8 cellular contexts compared by ENCODE assay signal in genomic region chr19:54114340-54114826, GRCh38. TPM values are rescaled to one million over a fixed set of nuclear protein-coding genes. Genes with fewer than 3 reads are reported as not detected.
DNase-seq lines count a peak whose midpoint lies in the region; ATAC-seq and TF ChIP-seq lines count a peak whose summit lies in the region.

No MANE protein-coding gene starts in this region.

- intact Hi-C loops in activated CD4-positive, alpha-beta T cell treated with anti-CD3 and anti-CD28 coated beads for 36 hours (cut with DNase I, micrococcal nuclease) = loop anchor here in 1 of 2 experiments (2.0 kb wide), 1 partner anchor 44 kb away; the partner anchor contains the start of gene LENG1
- intact Hi-C loops in Panc1 (cut with micrococcal nuclease; ENCODE audit: unreplicated experiment) = no loop called here
- intact Hi-C loops in heart right ventricle (cut with DNase I) = loop anchor here in 2 of 10 donors (2.0 to 10.0 kb wide), 2 partner anchors 22 to 250 kb away; partner anchors contain the start of genes CNOT3 (in 1 of the 2) and MYADM (in 1 of the 2)
- intact Hi-C loops in posterior cingulate gyrus (cut with DNase I) = no loop called here

- DNase-seq in activated CD4-positive, alpha-beta T cell treated with anti-CD3 and anti-CD28 coated beads for 36 hours = peak; percentile 76
- no peak for DNase-seq in activated CD4-positive, alpha-beta T cell treated with anti-CD3 and anti-CD28 coated beads for 1 hour
- DNase-seq in Panc1 (ENCODE audit: low read depth, low spot score) = no peak
- peak; percentile 71 for DNase-seq in activated naive CD8-positive, alpha-beta T cell treated with anti-CD3 and anti-CD28 coated beads, Interleukin-2, amount 10 ng/mL, durations not matched to agents 7 days and 5 days
- DNase-seq in heart right ventricle = peak; percentile 34 to 54
- DNase-seq in posterior cingulate gyrus = peak in 8 of 10 donors; percentile 33 to 94 (median 48)
- DNase-seq in NCI-H1417 treated with DMSO at 0.1 percent for 48 hours (lab: John Stamatoyannopoulos, UW) = no peak
- no peak for DNase-seq in omental fat pad (ENCODE audit: low spot score)

- no peak for TF ChIP-seq CTCF in Panc1 (IDR thresholded peaks at IDR 0.05)
- no peak for TF ChIP-seq CTCF in heart right ventricle (IDR thresholded peaks at IDR 0.05)
- TF ChIP-seq CTCF in omental fat pad (IDR thresholded peaks at IDR 0.05) = no peak

- CTCF ChIA-PET in activated CD4-positive, alpha-beta T cell treated with anti-CD3 and anti-CD28 coated beads for 36 hours (lab: Charles Lee) = interaction anchor here (0.6 to 1.4 kb wide), 3 partner anchors 12 to 1347 kb away, joined by 4 read pairs; partner anchors contain the start of genes CNOT3 and NDUFA3
- CTCF ChIA-PET in Panc1 (lab: Charles Lee) = no interaction called here

- no peaks in the 10 kb centered on the region for H3K9me3 Mint-ChIP-seq in activated CD4-positive, alpha-beta T cell treated with anti-CD3 and anti-CD28 coated beads for 36 hours (ENCODE audit: low read depth)
- no peaks in the 10 kb centered on the region for H3K9me3 Mint-ChIP-seq in activated naive CD8-positive, alpha-beta T cell treated with anti-CD3 and anti-CD28 coated beads, Interleukin-2, amount 10 ng/mL, durations not matched to agents 7 days and 5 days

- H3K9me3 ChIP-seq in Panc1 (ENCODE audit: control insufficient read depth, insufficient read depth, low read depth, low read length) (no peaks in the 10 kb centered on the region), heart right ventricle (no peaks in the 10 kb centered on the region)

- POLR2A ChIA-PET in activated CD4-positive, alpha-beta T cell treated with anti-CD3 and anti-CD28 coated beads for 36 hours (lab: Charles Lee) = interaction anchor here (1.0 to 3.5 kb wide), 5 partner anchors 11 to 349 kb away, joined by 3 to 32 read pairs (median 9); partner anchors contain the start of genes CNOT3, LENG9, MBOAT7 and NDUFA3
- POLR2A ChIA-PET in Panc1 (lab: Charles Lee) = interaction anchor here (1.5 to 2.0 kb wide), 2 partner anchors 9 to 22 kb away, joined by 5 to 9 read pairs; no protein-coding TSS in a partner anchor
- POLR2A ChIA-PET in activated naive CD8-positive, alpha-beta T cell treated with anti-CD3 and anti-CD28 coated beads, Interleukin-2, amount 10 ng/mL, durations not matched to agents 7 days and 5 days (lab: Charles Lee) = interaction anchor here (0.6 to 3.0 kb wide), 14 partner anchors 10 to 347 kb away, joined by 3 to 38 read pairs (median 6); partner anchors contain the start of genes CNOT3, LENG1, MBOAT7 and NDUFA3

- H3K4me1 ChIP-seq in Panc1 (ENCODE audit: control insufficient read depth, insufficient read depth, low read length) (peaks cover 15% of the 10 kb centered on the region; the same call in 1 of the 2 replicates), heart right ventricle (peaks cover 10 to 30% (median 26%) of the 10 kb centered on the region in 9 donors)

- peak overlapping the region; percentile 83 for H3K4me3 Mint-ChIP-seq in activated CD4-positive, alpha-beta T cell treated with anti-CD3 and anti-CD28 coated beads for 36 hours
- H3K4me3 Mint-ChIP-seq in activated naive CD8-positive, alpha-beta T cell treated with anti-CD3 and anti-CD28 coated beads, Interleukin-2, amount 10 ng/mL, durations not matched to agents 7 days and 5 days = peak overlapping the region; percentile 95

- H3K36me3 Mint-ChIP-seq in activated CD4-positive, alpha-beta T cell treated with anti-CD3 and anti-CD28 coated beads for 36 hours (ENCODE audit: low read depth) = peaks cover 42% of the 10 kb centered on the region
- peaks cover 18% of the 10 kb centered on the region for H3K36me3 Mint-ChIP-seq in activated naive CD8-positive, alpha-beta T cell treated with anti-CD3 and anti-CD28 coated beads, Interleukin-2, amount 10 ng/mL, durations not matched to agents 7 days and 5 days

- in situ Hi-C loops in Panc1 (cut with HindIII; ENCODE audit: low pct_unique_long_range_greater_than_20kb, low sequenced_read_pairs) = no loop called here

- H3K27ac Mint-ChIP-seq in activated CD4-positive, alpha-beta T cell treated with anti-CD3 and anti-CD28 coated beads for 36 hours = peak overlapping the region; percentile 96
- H3K27ac Mint-ChIP-seq in activated naive CD8-positive, alpha-beta T cell treated with anti-CD3 and anti-CD28 coated beads, Interleukin-2, amount 10 ng/mL, durations not matched to agents 7 days and 5 days = peak overlapping the region; percentile 91

- 18 to 24% methylated on average over 24 of the region's 24 CpGs for WGBS in heart right ventricle, 2 donors

- H3K36me3 ChIP-seq in Panc1 (ENCODE audit: control insufficient read depth, insufficient read depth, low read length) (no peaks in the 10 kb centered on the region; the same call in 1 of the 2 replicates), heart right ventricle (peaks cover 0 to 48% (median 24%) of the 10 kb centered on the region in 9 donors)

- peak overlapping the region; percentile 51 to 75 for H3K4me3 ChIP-seq in Panc1 (ENCODE audit: low read depth in 2 of 2, low read length in 2 of 2)
- peak overlapping the region; percentile 62 to 95 (median 74) for H3K4me3 ChIP-seq in heart right ventricle

- H3K27me3 Mint-ChIP-seq in activated CD4-positive, alpha-beta T cell treated with anti-CD3 and anti-CD28 coated beads for 36 hours = no peaks in the 10 kb centered on the region
- H3K27me3 Mint-ChIP-seq in activated naive CD8-positive, alpha-beta T cell treated with anti-CD3 and anti-CD28 coated beads, Interleukin-2, amount 10 ng/mL, durations not matched to agents 7 days and 5 days = no peaks in the 10 kb centered on the region

- BruUV-seq in Panc1 (replicated peaks; lab: Mats Ljungman, UMichigan) = no TSS peak

- H3K27me3 ChIP-seq in Panc1 (ENCODE audit: control insufficient read depth, insufficient read depth, low read length) = no peaks in the 10 kb centered on the region
- no peaks in the 10 kb centered on the region for H3K27me3 ChIP-seq in heart right ventricle

- H3K27ac ChIP-seq in Panc1 (ENCODE audit: low read length) (peak overlapping the region; percentile 93), heart right ventricle (peak overlapping the region in 9 of 10 donors; percentile 83 to 96 (median 93))

- H3K4me1 Mint-ChIP-seq in activated CD4-positive, alpha-beta T cell treated with anti-CD3 and anti-CD28 coated beads for 36 hours = peaks cover 25% of the 10 kb centered on the region
- peaks cover 28% of the 10 kb centered on the region for H3K4me1 Mint-ChIP-seq in activated naive CD8-positive, alpha-beta T cell treated with anti-CD3 and anti-CD28 coated beads, Interleukin-2, amount 10 ng/mL, durations not matched to agents 7 days and 5 days

- peak; percentile 55 for ATAC-seq in activated CD4-positive, alpha-beta T cell treated with anti-CD3 and anti-CD28 coated beads for 36 hours
- ATAC-seq in Panc1 (peak; percentile 35), heart right ventricle (peak; percentile 25 to 64 (median 50)), omental fat pad (ENCODE audit: low FRiP score) (no peak)
- peak; percentile 65 for ATAC-seq in activated naive CD8-positive, alpha-beta T cell treated with anti-CD3 and anti-CD28 coated beads, Interleukin-2, amount 10 ng/mL, durations not matched to agents 7 days and 5 days (ENCODE audit: low read depth)

RNA-seq across cellular contexts. Expression of gene TFPT, which starts 1.1 kb away (rescaled TPM):
- total RNA-seq in activated CD4-positive, alpha-beta T cell treated with anti-CD3 and anti-CD28 coated beads for 36 hours = 10 to 100 TPM; 28.5 to 39.3 TPM
- total RNA-seq in Panc1 (2021; ENCODE audit: unreplicated experiment) = 45.4 TPM
- 73.2 TPM for polyA plus RNA-seq in Panc1 (2012; ENCODE audit: insufficient read length)
- 10 to 100 TPM; 37.9 to 43.3 TPM for total RNA-seq in activated naive CD8-positive, alpha-beta T cell treated with anti-CD3 and anti-CD28 coated beads, Interleukin-2, amount 10 ng/mL, durations not matched to agents 7 days and 5 days
- total RNA-seq in heart right ventricle = 10 to 100 TPM; 11.0 to 16.8 (median 12.9) TPM
- 10 to 100 TPM; 26.0 to 33.8 TPM for polyA plus RNA-seq in heart right ventricle
- total RNA-seq in omental fat pad = 10 to 100 TPM in 3 of 4 donors, 1 to 10 TPM in 1; 9.7 to 19.9 (median 15.6) TPM

RNA-seq across cellular contexts. Expression of gene PRPF31, which starts 1.2 kb away (rescaled TPM):
- 100 to 1,000 TPM in 1 of 2 experiments, 10 to 100 TPM in 1; 85.5 to 115 TPM for total RNA-seq in activated CD4-positive, alpha-beta T cell treated with anti-CD3 and anti-CD28 coated beads for 36 hours
- total RNA-seq in Panc1 (2021; ENCODE audit: unreplicated experiment) = 117 TPM
- polyA plus RNA-seq in Panc1 (2012; ENCODE audit: insufficient read length) = 159 TPM
- total RNA-seq in activated naive CD8-positive, alpha-beta T cell treated with anti-CD3 and anti-CD28 coated beads, Interleukin-2, amount 10 ng/mL, durations not matched to agents 7 days and 5 days = 10 to 100 TPM; 66.3 to 69.3 TPM
- total RNA-seq in heart right ventricle = 10 to 100 TPM; 35.9 to 46.4 (median 43.0) TPM
- 10 to 100 TPM; 52.1 to 52.8 TPM for polyA plus RNA-seq in heart right ventricle
- total RNA-seq in omental fat pad = 10 to 100 TPM; 33.8 to 50.1 (median 39.7) TPM

RNA-seq across cellular contexts. Expression of gene NDUFA3, which starts 11.7 kb away (rescaled TPM):
- 100 to 1,000 TPM in 1 of 2 experiments, 10 to 100 TPM in 1; 99.9 to 158 TPM for total RNA-seq in activated CD4-positive, alpha-beta T cell treated with anti-CD3 and anti-CD28 coated beads for 36 hours
- total RNA-seq in Panc1 (2021; ENCODE audit: unreplicated experiment) (211 TPM), heart right ventricle (100 to 1,000 TPM; 239 to 518 (median 360) TPM), omental fat pad (10 to 100 TPM in 3 of 4 donors, 1 to 10 TPM in 1; 7.1 to 33.0 (median 28.6) TPM)
- 524 TPM for polyA plus RNA-seq in Panc1 (2012; ENCODE audit: insufficient read length)
- 100 to 1,000 TPM; 134 to 135 TPM for total RNA-seq in activated naive CD8-positive, alpha-beta T cell treated with anti-CD3 and anti-CD28 coated beads, Interleukin-2, amount 10 ng/mL, durations not matched to agents 7 days and 5 days
- 1,000 to 10,000 TPM in 1 of 2 donors, 100 to 1,000 TPM in 1; 335 to 3,395 TPM for polyA plus RNA-seq in heart right ventricle

RNA-seq across cellular contexts. Expression of gene OSCAR, which starts 13.8 kb away (rescaled TPM):
- under 1 TPM; 0.67 to 0.71 TPM for total RNA-seq in activated CD4-positive, alpha-beta T cell treated with anti-CD3 and anti-CD28 coated beads for 36 hours
- total RNA-seq in Panc1 (2021; ENCODE audit: unreplicated experiment) (6.8 TPM), heart right ventricle (1 to 10 TPM in 3 of 10 donors, under 1 TPM in 6, not detected in 1; 0.23 to 5.3 (median 0.40) TPM), omental fat pad (1 to 10 TPM; 1.3 to 8.3 (median 5.5) TPM)
- polyA plus RNA-seq in Panc1 (2012; ENCODE audit: insufficient read length) = 11.1 TPM
- total RNA-seq in activated naive CD8-positive, alpha-beta T cell treated with anti-CD3 and anti-CD28 coated beads, Interleukin-2, amount 10 ng/mL, durations not matched to agents 7 days and 5 days = 1 to 10 TPM in 1 of 2 experiments, under 1 TPM in 1; 0.96 to 1.5 TPM
- 1 to 10 TPM in 1 of 2 donors, under 1 TPM in 1; 0.22 to 1.0 TPM for polyA plus RNA-seq in heart right ventricle

RNA-seq across cellular contexts. Expression of gene CNOT3, which starts 23.2 kb away (rescaled TPM):
- 10 to 100 TPM; 61.0 to 93.8 TPM for total RNA-seq in activated CD4-positive, alpha-beta T cell treated with anti-CD3 and anti-CD28 coated beads for 36 hours
- total RNA-seq in Panc1 (2021; ENCODE audit: unreplicated experiment) (111 TPM), heart right ventricle (10 to 100 TPM; 16.0 to 25.9 (median 20.9) TPM), omental fat pad (10 to 100 TPM; 13.4 to 24.4 (median 19.0) TPM)
- polyA plus RNA-seq in Panc1 (2012; ENCODE audit: insufficient read length) = 184 TPM
- 10 to 100 TPM; 60.0 to 72.3 TPM for total RNA-seq in activated naive CD8-positive, alpha-beta T cell treated with anti-CD3 and anti-CD28 coated beads, Interleukin-2, amount 10 ng/mL, durations not matched to agents 7 days and 5 days
- 10 to 100 TPM; 14.5 to 27.8 TPM for polyA plus RNA-seq in heart right ventricle

Comparison
In these comparisons a context has a peak if more than half of its experiments do, and no peak if none do; other contexts are left out.
1. DNase-seq: peak in activated CD4-positive, alpha-beta T cell treated with anti-CD3 and anti-CD28 coated beads for 36 hours (single experiment), activated naive CD8-positive, alpha-beta T cell treated with anti-CD3 and anti-CD28 coated beads, Interleukin-2, amount 10 ng/mL, durations not matched to agents 7 days and 5 days (single experiment), heart right ventricle (2 of 2) and posterior cingulate gyrus (8 of 10); none in activated CD4-positive, alpha-beta T cell treated with anti-CD3 and anti-CD28 coated beads for 1 hour (single experiment), Panc1 (single experiment), NCI-H1417 treated with DMSO at 0.1 percent for 48 hours (single experiment) and omental fat pad (single experiment).